ENCODE assay signal across 8 cellular contexts in genomic region chr13:44989071-44989889, GRCh38. TPM values are rescaled to one million over a fixed set of nuclear protein-coding genes. Genes with fewer than 3 reads are reported as not detected.
DNase-seq lines count a peak whose midpoint lies in the region; ATAC-seq and TF ChIP-seq lines count a peak whose summit lies in the region.

Gene GPALPP1 (plus strand): TSS chr13:44989538. CDS start chr13:44989655, 117 bp downstream.
Gene NUFIP1 (minus strand): TSS chr13:44989471. CDS start chr13:44989436, 35 bp downstream.

- ATAC-seq in HG02588 (IDR thresholded peaks at IDR 0.05; ENCODE audit: unreplicated experiment) (peak; percentile 98), SK-N-SH treated with all-trans-retinoic acid at 6 μM for 48 hours (peak; percentile 97), Right ventricle myocardium inferior (peak; percentile 98)

- peak; percentile 97 for DNase-seq in GM10248 (ENCODE audit: extremely low spot score)
- DNase-seq in NCI-H1048 (lab: John Stamatoyannopoulos, UW), result peak; percentile 33
- peak; percentile 93 for DNase-seq in Right ventricle myocardium inferior (ENCODE audit: missing footprints)
- peak; percentile 95 for DNase-seq in osteocyte (ENCODE audit: extremely low spot score, unreplicated experiment)
- peak; percentile 92 to 93 for DNase-seq in thyroid gland

- H3K27me3 ChIP-seq in thyroid gland, result no peaks in the 10 kb centered on the region

- peak within 1 kb of the TSS; percentile 98 for H3K4me3 Mint-ChIP-seq in activated naive CD8-positive, alpha-beta T cell
- peak within 1 kb of the TSS; percentile 96 for H3K4me3 Mint-ChIP-seq in osteocyte (ENCODE audit: unreplicated experiment)

- H3K27me3 Mint-ChIP-seq in activated naive CD8-positive, alpha-beta T cell, result no peaks in the 10 kb centered on the region
- H3K27me3 Mint-ChIP-seq in osteocyte (ENCODE audit: unreplicated experiment), result no peaks in the 10 kb centered on the region

- H3K9me3 Mint-ChIP-seq in activated naive CD8-positive, alpha-beta T cell (ENCODE audit: low read depth), result no peaks in the 10 kb centered on the region
- no peaks in the 10 kb centered on the region for H3K9me3 Mint-ChIP-seq in osteocyte (ENCODE audit: unreplicated experiment)

- H3K4me1 Mint-ChIP-seq in activated naive CD8-positive, alpha-beta T cell (ENCODE audit: low read depth), result peaks cover 61% of the 10 kb centered on the region
- peaks cover 37% of the 10 kb centered on the region for H3K4me1 Mint-ChIP-seq in osteocyte (ENCODE audit: unreplicated experiment)

- 1% methylated on average over 12 to 43 of the region's 66 CpGs for WGBS in thyroid gland, 2 donors

- CTCF ChIA-PET in GM10248 (lab: Yijun Ruan, JAX), result interaction anchor here (0.9 to 1.0 kb wide), 2 partner anchors 12 to 23 kb away, joined by 3 read pairs; no protein-coding TSS in a partner anchor

- H3K9me3 ChIP-seq in thyroid gland, result no peaks in the 10 kb centered on the region

- intact Hi-C loops in Right ventricle myocardium inferior (cut with DNase I), result no loop called here
- intact Hi-C loops in thyroid gland (cut with DNase I), result loop anchor here (10.0 kb wide), 1 partner anchor 414 kb away; the partner anchor contains the start of gene TSC22D1

- H3K36me3 Mint-ChIP-seq in activated naive CD8-positive, alpha-beta T cell, result no peaks in the 10 kb centered on the region
- peaks cover 8% of the 10 kb centered on the region for H3K36me3 Mint-ChIP-seq in osteocyte (ENCODE audit: unreplicated experiment)

- no peak for TF ChIP-seq CTCF in GM10248 (IDR thresholded peaks at IDR 0.05; ENCODE audit: control extremely low read depth, extremely low read depth, low read depth, missing control alignments)
- TF ChIP-seq CTCF in osteocyte (IDR thresholded peaks at IDR 0.05), result peak; percentile 5
- peak in 2 of 6 experiments; percentile 19 to 22 for TF ChIP-seq CTCF in thyroid gland (IDR thresholded peaks at IDR 0.05)

- peak in 1 of 2 donors; percentile 57 for TF ChIP-seq POLR2A in thyroid gland (IDR thresholded peaks at IDR 0.05)

- no peaks in the 10 kb centered on the region for H3K36me3 ChIP-seq in thyroid gland

- peak within 1 kb of the TSS; percentile 65 to 99 (median 84) for H3K4me3 ChIP-seq in thyroid gland (replicated peaks in 1 of 3)

- peak within 1 kb of the TSS; percentile 96 for H3K27ac Mint-ChIP-seq in activated naive CD8-positive, alpha-beta T cell
- H3K27ac Mint-ChIP-seq in osteocyte (ENCODE audit: unreplicated experiment), result peak within 1 kb of the TSS; percentile 98

- POLR2A ChIA-PET in GM10248 (lab: Yijun Ruan, JAX), result no interaction called here

- peaks cover 17 to 28% of the 10 kb centered on the region in 2 donors for H3K4me1 ChIP-seq in thyroid gland

- H3K27ac ChIP-seq in thyroid gland, result peak within 1 kb of the TSS; percentile 70 to 76 (median 72)

TF ChIP-seq in SK-N-SH treated with all-trans-retinoic acid at 6 μM for 48 hours, 23 proteins besides CTCF, POLR2A, EP300 and RAD21:
- no peak for TF ChIP-seq SNAI2 (CRISPR knock-in tag; IDR thresholded peaks at IDR 0.05)
- TF ChIP-seq ZFP3 (CRISPR knock-in tag; IDR thresholded peaks at IDR 0.05), result 0 out of 2 replicates have a peak, but pooled peaks have one; percentile 19
TF ChIP-seq in SK-N-SH treated with all-trans-retinoic acid at 6 μM for 48 hours: peak in this region for 1.

RNA-seq across cellular contexts. Expression of gene GPALPP1, which starts in this region (rescaled TPM):
- total RNA-seq in Right ventricle myocardium inferior, result 9.3 TPM
- total RNA-seq in osteocyte, result 31.2 TPM in 2 replicates
- 10 to 100 TPM; 30.1 to 44.4 (median 35.2) TPM for total RNA-seq in thyroid gland

RNA-seq across cellular contexts. Expression of gene NUFIP1, which starts in this region (rescaled TPM):
- total RNA-seq in Right ventricle myocardium inferior, result 3.1 TPM
- total RNA-seq in osteocyte, result 6.9 and 7.8 TPM in 2 replicates
- total RNA-seq in thyroid gland, result 1 to 10 TPM; 3.2 to 4.3 (median 3.5) TPM

Comparison
In these comparisons a context has a peak if more than half of its experiments do, and no peak if none do; other contexts are left out.
1. Peak in every context shown above with its lines: DNase-seq, ATAC-seq, H3K4me3 ChIP-seq and H3K27ac ChIP-seq.
2. DNase-seq: peak in every context shown above with its lines; median percentile 97 in GM10248; 95 in osteocyte; 93 in Right ventricle myocardium inferior; 92 in thyroid gland; 33 in NCI-H1048.